Comparison of ENCODE assay signal across 1 cellular context in the genomic region with DNA sequence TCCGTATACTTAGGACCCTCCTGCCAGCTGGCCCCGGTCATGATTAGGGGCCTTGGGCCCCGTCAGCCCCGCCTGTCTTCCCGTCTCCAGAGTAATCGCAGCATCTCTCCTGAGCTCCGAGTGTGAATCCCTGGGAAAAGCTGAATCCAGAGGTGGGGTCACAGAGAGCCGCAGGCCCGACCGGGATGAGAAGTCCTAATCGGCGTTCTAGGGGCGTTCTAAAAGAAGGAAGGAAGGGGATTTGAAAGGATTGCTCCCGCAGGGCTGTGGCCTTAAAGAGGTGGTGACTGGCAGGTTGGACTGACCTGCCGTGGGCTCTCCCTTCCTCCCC.
A peak's percentile ranks its signal among the peaks of the same experiment; 100 is the strongest.
TF ChIP-seq lines count a peak whose summit lies in the region.

No MANE protein-coding gene starts in this region.

TF ChIP-seq in HepG2, 621 proteins besides CTCF, POLR2A, EP300 and RAD21 (continued from another document):
- TF ChIP-seq, protein P1, sequence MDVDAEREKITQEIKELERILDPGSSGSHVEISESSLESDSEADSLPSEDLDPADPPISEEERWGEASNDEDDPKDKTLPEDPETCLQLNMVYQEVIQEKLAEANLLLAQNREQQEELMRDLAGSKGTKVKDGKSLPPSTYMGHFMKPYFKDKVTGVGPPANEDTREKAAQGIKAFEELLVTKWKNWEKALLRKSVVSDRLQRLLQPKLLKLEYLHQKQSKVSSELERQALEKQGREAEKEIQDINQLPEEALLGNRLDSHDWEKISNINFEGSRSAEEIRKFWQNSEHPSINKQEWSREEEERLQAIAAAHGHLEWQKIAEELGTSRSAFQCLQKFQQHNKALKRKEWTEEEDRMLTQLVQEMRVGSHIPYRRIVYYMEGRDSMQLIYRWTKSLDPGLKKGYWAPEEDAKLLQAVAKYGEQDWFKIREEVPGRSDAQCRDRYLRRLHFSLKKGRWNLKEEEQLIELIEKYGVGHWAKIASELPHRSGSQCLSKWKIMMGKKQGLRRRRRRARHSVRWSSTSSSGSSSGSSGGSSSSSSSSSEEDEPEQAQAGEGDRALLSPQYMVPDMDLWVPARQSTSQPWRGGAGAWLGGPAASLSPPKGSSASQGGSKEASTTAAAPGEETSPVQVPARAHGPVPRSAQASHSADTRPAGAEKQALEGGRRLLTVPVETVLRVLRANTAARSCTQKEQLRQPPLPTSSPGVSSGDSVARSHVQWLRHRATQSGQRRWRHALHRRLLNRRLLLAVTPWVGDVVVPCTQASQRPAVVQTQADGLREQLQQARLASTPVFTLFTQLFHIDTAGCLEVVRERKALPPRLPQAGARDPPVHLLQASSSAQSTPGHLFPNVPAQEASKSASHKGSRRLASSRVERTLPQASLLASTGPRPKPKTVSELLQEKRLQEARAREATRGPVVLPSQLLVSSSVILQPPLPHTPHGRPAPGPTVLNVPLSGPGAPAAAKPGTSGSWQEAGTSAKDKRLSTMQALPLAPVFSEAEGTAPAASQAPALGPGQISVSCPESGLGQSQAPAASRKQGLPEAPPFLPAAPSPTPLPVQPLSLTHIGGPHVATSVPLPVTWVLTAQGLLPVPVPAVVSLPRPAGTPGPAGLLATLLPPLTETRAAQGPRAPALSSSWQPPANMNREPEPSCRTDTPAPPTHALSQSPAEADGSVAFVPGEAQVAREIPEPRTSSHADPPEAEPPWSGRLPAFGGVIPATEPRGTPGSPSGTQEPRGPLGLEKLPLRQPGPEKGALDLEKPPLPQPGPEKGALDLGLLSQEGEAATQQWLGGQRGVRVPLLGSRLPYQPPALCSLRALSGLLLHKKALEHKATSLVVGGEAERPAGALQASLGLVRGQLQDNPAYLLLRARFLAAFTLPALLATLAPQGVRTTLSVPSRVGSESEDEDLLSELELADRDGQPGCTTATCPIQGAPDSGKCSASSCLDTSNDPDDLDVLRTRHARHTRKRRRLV (CRISPR knock-in tag; IDR thresholded peaks at IDR 0.05): no peak
- 0 out of 2 replicates have a peak, but pooled peaks have one; percentile 16 for TF ChIP-seq MYNN (CRISPR knock-in tag; IDR thresholded peaks at IDR 0.05; ENCODE audit: low read depth)
- TF ChIP-seq YY1 (IDR thresholded peaks at IDR 0.05; ENCODE audit: insufficient read depth, insufficient replicate concordance, low read depth, low read length): peak; percentile 1
- TF ChIP-seq ZBTB7B (CRISPR knock-in tag; IDR thresholded peaks at IDR 0.05): peak; percentile 14; the same call in 1 of the 2 replicates
- TF ChIP-seq NR1H2 (CRISPR knock-in tag; IDR thresholded peaks at IDR 0.05; ENCODE audit: borderline replicate concordance, low read depth): 0 out of 2 replicates have a peak, but pooled peaks have one; percentile 1
- 0 out of 2 replicates have a peak, but pooled peaks have one; percentile 3 for TF ChIP-seq KLF12 (CRISPR knock-in tag; IDR thresholded peaks at IDR 0.05; ENCODE audit: borderline replicate concordance)
- peak; percentile 9; the same call in 1 of the 2 replicates for TF ChIP-seq YEATS4 (CRISPR knock-in tag; IDR thresholded peaks at IDR 0.05; ENCODE audit: borderline replicate concordance)
- TF ChIP-seq, protein P2, sequence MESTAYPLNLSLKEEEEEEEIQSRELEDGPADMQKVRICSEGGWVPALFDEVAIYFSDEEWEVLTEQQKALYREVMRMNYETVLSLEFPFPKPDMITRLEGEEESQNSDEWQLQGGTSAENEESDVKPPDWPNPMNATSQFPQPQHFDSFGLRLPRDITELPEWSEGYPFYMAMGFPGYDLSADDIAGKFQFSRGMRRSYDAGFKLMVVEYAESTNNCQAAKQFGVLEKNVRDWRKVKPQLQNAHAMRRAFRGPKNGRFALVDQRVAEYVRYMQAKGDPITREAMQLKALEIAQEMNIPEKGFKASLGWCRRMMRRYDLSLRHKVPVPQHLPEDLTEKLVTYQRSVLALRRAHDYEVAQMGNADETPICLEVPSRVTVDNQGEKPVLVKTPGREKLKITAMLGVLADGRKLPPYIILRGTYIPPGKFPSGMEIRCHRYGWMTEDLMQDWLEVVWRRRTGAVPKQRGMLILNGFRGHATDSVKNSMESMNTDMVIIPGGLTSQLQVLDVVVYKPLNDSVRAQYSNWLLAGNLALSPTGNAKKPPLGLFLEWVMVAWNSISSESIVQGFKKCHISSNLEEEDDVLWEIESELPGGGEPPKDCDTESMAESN (CRISPR knock-in tag; conservative IDR thresholded peaks at IDR 0.05): no peak
- peak; percentile 7; the same call in 1 of the 2 replicates for TF ChIP-seq ISL2 (CRISPR knock-in tag; IDR thresholded peaks at IDR 0.05)
- TF ChIP-seq MTA1 (CRISPR knock-in tag; IDR thresholded peaks at IDR 0.05; ENCODE audit: borderline replicate concordance): no peak
- TF ChIP-seq ZNF720 (CRISPR knock-in tag; IDR thresholded peaks at IDR 0.05): 0 out of 2 replicates have a peak, but pooled peaks have one; percentile 1
- TF ChIP-seq ZSCAN20 (CRISPR knock-in tag; IDR thresholded peaks at IDR 0.05; ENCODE audit: borderline replicate concordance): no peak
- TF ChIP-seq, protein P3, sequence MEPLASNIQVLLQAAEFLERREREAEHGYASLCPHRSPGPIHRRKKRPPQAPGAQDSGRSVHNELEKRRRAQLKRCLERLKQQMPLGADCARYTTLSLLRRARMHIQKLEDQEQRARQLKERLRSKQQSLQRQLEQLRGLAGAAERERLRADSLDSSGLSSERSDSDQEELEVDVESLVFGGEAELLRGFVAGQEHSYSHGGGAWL (CRISPR knock-in tag; IDR thresholded peaks at IDR 0.05): 0 out of 2 replicates have a peak, but pooled peaks have one; percentile 12
- TF ChIP-seq ZFY (CRISPR knock-in tag; IDR thresholded peaks at IDR 0.05): peak; percentile 47
- TF ChIP-seq SPEN (CRISPR knock-in tag; IDR thresholded peaks at IDR 0.05; ENCODE audit: low read depth): 0 out of 2 replicates have a peak, but pooled peaks have one; percentile 10
- TF ChIP-seq JARID2 (CRISPR knock-in tag; IDR thresholded peaks at IDR 0.05; ENCODE audit: insufficient replicate concordance): no peak
- TF ChIP-seq HNF4G (IDR thresholded peaks at IDR 0.05; ENCODE audit: borderline replicate concordance, low read depth, low read length): no peak
- TF ChIP-seq HNF4G (CRISPR knock-in tag; IDR thresholded peaks at IDR 0.05; ENCODE audit: borderline replicate concordance, low read depth): no peak
- TF ChIP-seq NFKB2 (CRISPR knock-in tag; IDR thresholded peaks at IDR 0.05; ENCODE audit: borderline replicate concordance): peak; percentile 3; the same call in 1 of the 2 replicates
- TF ChIP-seq ZNF709 (CRISPR knock-in tag; IDR thresholded peaks at IDR 0.05): 0 out of 2 replicates have a peak, but pooled peaks have one; percentile 40
- TF ChIP-seq FOSL1 (CRISPR knock-in tag; IDR thresholded peaks at IDR 0.05; ENCODE audit: borderline replicate concordance): no peak
